Comparison of ENCODE assay signal across 16 cellular contexts in genomic region chr22:30555282-30556210, GRCh38. TPM values are rescaled to one million over a fixed set of nuclear protein-coding genes. Genes with fewer than 3 reads are reported as not detected.
"Had no signal": no experiment of that assay in that cellular context is flagged by ENCODE, and none has a peak within 500 bp of the region (broad histone marks: within the 10 kb centered on the region; RNA-seq: fewer than 3 reads in every experiment).

No MANE protein-coding gene starts in this region.

- H3K4me3 ChIP-seq: cardiac muscle cell, hepatocyte, lower lobe of right lung, sigmoid colon, upper lobe of right lung had no signal

- ATAC-seq: activated CD4-positive, alpha-beta T cell treated with anti-CD3 and anti-CD28 coated beads for 36 hours; effector memory CD8-positive, alpha-beta T cell; natural killer cell had no signal

- H3K9me3 ChIP-seq: lower lobe of right lung, sigmoid colon, upper lobe of right lung had no signal

- H3K9ac ChIP-seq: parathyroid adenoma had no signal

- H3K36me3 ChIP-seq: cardiac muscle cell, lower lobe of right lung, upper lobe of right lung had no signal

- H3K4me2 ChIP-seq: hepatocyte had no signal

- H2AFZ ChIP-seq: hepatocyte, parathyroid adenoma had no signal

- H3K27ac ChIP-seq: cardiac muscle cell, hepatocyte, lower lobe of right lung, parathyroid adenoma, sigmoid colon, upper lobe of right lung had no signal

- DNase-seq: activated CD4-positive, alpha-beta T cell treated with anti-CD3 and anti-CD28 coated beads for 36 hours; activated CD4-positive, alpha-beta T cell treated with anti-CD3 and anti-CD28 coated beads, Interleukin-2, amount 50 U/mL, for 48 hours; effector memory CD8-positive, alpha-beta T cell; foreskin fibroblast; lower lobe of right lung; natural killer cell; sigmoid colon; stimulated activated naive CD4-positive, alpha-beta T cell; upper lobe of right lung had no signal

- FAIRE-seq: keratinocyte had no signal

- H3K27me3 ChIP-seq: cardiac muscle cell, hepatocyte, sigmoid colon, upper lobe of right lung had no signal

- H3K79me2 ChIP-seq: hepatocyte, parathyroid adenoma had no signal

- H3K4me1 ChIP-seq: lower lobe of right lung, parathyroid adenoma, sigmoid colon, upper lobe of right lung had no signal

RNA-seq across cellular contexts. Expression of gene SEC14L6, which starts 9.0 kb away (rescaled TPM):
- total RNA-seq: activated CD4-positive, alpha-beta T cell treated with anti-CD3 and anti-CD28 coated beads for 36 hours; T-helper 2 cell treated with Interferon-gamma antibody and Interleukin-4, amounts not matched to agents 100 ng/mL and 5 ng/mL, for 36 hours had no signal
- polyA plus RNA-seq: hepatocyte, keratinocyte had no signal

RNA-seq across cellular contexts. Expression of gene GAL3ST1, which starts 18.9 kb away (rescaled TPM):
- total RNA-seq: activated CD4-positive, alpha-beta T cell treated with anti-CD3 and anti-CD28 coated beads for 36 hours; dermis microvascular lymphatic vessel endothelial cell; glomerular endothelial cell; natural killer cell; T-helper 2 cell treated with Interferon-gamma antibody and Interleukin-4, amounts not matched to agents 100 ng/mL and 5 ng/mL, for 36 hours had no signal
- polyA plus RNA-seq: keratinocyte had no signal

RNA-seq across cellular contexts. Expression of gene SEC14L4, which starts 50.1 kb away (rescaled TPM):
- total RNA-seq: activated CD4-positive, alpha-beta T cell treated with anti-CD3 and anti-CD28 coated beads for 36 hours; glomerular endothelial cell; hepatocyte; natural killer cell; sigmoid colon; T-helper 2 cell treated with Interferon-gamma antibody and Interleukin-4, amounts not matched to agents 100 ng/mL and 5 ng/mL, for 36 hours had no signal
- polyA plus RNA-seq: hepatocyte had no signal
